In the genomic region with DNA sequence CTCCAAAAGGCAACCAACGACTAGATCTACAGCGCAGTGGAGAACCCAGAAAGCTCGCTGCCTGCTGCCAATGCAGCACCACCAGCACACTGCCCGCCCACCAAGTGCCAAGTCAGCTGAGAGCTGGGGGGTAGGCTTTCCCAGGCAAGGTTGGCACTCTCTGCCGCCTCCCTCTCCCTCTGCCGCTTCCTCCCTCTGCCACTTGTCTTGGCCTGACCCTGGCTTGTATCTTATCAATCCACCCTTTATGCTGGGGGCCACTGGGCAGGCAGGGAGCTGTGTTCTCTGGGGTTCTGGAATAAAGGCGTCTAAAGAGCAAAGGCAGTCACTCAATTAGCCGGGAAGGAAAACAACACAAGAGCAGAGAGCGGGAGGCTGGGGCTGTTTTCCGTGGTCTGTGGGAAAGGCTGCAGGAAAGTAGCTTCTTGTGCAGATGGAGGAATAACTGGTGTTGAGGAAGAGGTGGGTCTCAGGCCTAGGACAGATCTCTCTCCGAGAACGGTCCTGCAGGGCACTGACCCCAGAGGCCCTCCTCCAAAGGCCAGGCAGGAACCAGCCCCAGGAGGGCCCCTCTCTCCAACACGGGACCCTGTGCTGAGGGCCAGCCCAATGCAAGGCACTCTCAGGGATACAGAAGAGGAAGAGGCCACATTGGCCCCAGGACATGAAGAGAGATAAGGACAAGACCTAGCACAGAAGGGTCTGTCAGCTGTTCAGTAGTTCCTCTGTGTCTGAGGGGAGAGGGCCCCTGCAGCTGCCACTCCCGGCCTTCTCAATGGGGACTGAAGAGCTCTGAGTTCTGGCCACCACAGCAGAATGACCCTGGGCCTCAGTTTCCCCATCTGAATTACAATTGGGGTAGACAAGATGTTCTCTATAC, we compare ENCODE assay signal across 18 cellular contexts. TPM values are rescaled to one million over a fixed set of nuclear protein-coding genes. Genes with fewer than 3 reads are reported as not detected.
DNase-seq lines count a peak whose midpoint lies in the region; ATAC-seq and TF ChIP-seq lines count a peak whose summit lies in the region.
"Had no signal": no experiment of that assay in that cellular context is flagged by ENCODE, and none has a peak within 500 bp of the region (broad histone marks: within the 10 kb centered on the region; RNA-seq: fewer than 3 reads in every experiment).

No MANE protein-coding gene starts in this region.

- intact Hi-C loops in head of caudate nucleus (cut with DNase I): no loop called here

- H3K27ac Mint-ChIP-seq in activated CD8-positive, alpha-beta memory T cell treated with anti-CD3 and anti-CD28 coated beads, Interleukin-2, amount 10 ng/mL, durations not matched to agents 7 days and 5 days: no peak overlapping the region
- H3K27ac Mint-ChIP-seq: activated naive CD8-positive, alpha-beta T cell treated with anti-CD3 and anti-CD28 coated beads, Interleukin-2, amount 50 U/mL, for 24 hours; dendritic cell treated with granulocyte-macrophage colony-stimulating factor and Interleukin-4, amounts not matched to agents 40 ng/mL and 50 ng/mL, for 4 days; GM23338 had no signal

- no peak for ATAC-seq in activated CD8-positive, alpha-beta memory T cell treated with anti-CD3 and anti-CD28 coated beads, Interleukin-2, amount 10 ng/mL, durations not matched to agents 7 days and 5 days
- no peak for ATAC-seq in upper lobe of left lung (ENCODE audit: low FRiP score in 2 of 2)
- ATAC-seq: A549; activated naive CD8-positive, alpha-beta T cell treated with anti-CD3 and anti-CD28 coated beads, Interleukin-2, amount 50 U/mL, for 24 hours; GM23338; right lobe of liver had no signal

- no peaks in the 10 kb centered on the region for H3K36me3 ChIP-seq in upper lobe of left lung
- H3K36me3 ChIP-seq: right lobe of liver had no signal

- H3K4me1 ChIP-seq in upper lobe of left lung: no peaks in the 10 kb centered on the region
- H3K4me1 ChIP-seq: right lobe of liver had no signal

- no peak for TF ChIP-seq CTCF in upper lobe of left lung (IDR thresholded peaks at IDR 0.05)

- no peak overlapping the region for H3K4me3 ChIP-seq in upper lobe of left lung
- H3K4me3 ChIP-seq: A549, GM23338, right lobe of liver had no signal

- H3K4me3 Mint-ChIP-seq in activated CD8-positive, alpha-beta memory T cell treated with anti-CD3 and anti-CD28 coated beads, Interleukin-2, amount 10 ng/mL, durations not matched to agents 7 days and 5 days: no peak overlapping the region
- H3K4me3 Mint-ChIP-seq: activated naive CD8-positive, alpha-beta T cell treated with anti-CD3 and anti-CD28 coated beads, Interleukin-2, amount 50 U/mL, for 24 hours; dendritic cell treated with granulocyte-macrophage colony-stimulating factor and Interleukin-4, amounts not matched to agents 40 ng/mL and 50 ng/mL, for 4 days; GM23338 had no signal

- no peaks in the 10 kb centered on the region for H3K9me3 Mint-ChIP-seq in activated CD8-positive, alpha-beta memory T cell treated with anti-CD3 and anti-CD28 coated beads, Interleukin-2, amount 10 ng/mL, durations not matched to agents 7 days and 5 days (ENCODE audit: low read depth)
- H3K9me3 Mint-ChIP-seq: activated naive CD8-positive, alpha-beta T cell treated with anti-CD3 and anti-CD28 coated beads, Interleukin-2, amount 50 U/mL, for 24 hours; dendritic cell treated with granulocyte-macrophage colony-stimulating factor and Interleukin-4, amounts not matched to agents 40 ng/mL and 50 ng/mL, for 4 days; GM23338 had no signal

- H3K36me3 Mint-ChIP-seq in activated CD8-positive, alpha-beta memory T cell treated with anti-CD3 and anti-CD28 coated beads, Interleukin-2, amount 10 ng/mL, durations not matched to agents 7 days and 5 days: no peaks in the 10 kb centered on the region

- WGBS in upper lobe of left lung, 2 donors: 83% methylated on average over 10 to 14 of the region's 14 CpGs

- H3K27me3 ChIP-seq in upper lobe of left lung: no peaks in the 10 kb centered on the region
- H3K27me3 ChIP-seq: right lobe of liver had no signal

- TF ChIP-seq POLR2A in upper lobe of left lung (IDR thresholded peaks at IDR 0.05): no peak

- no peaks in the 10 kb centered on the region for H3K4me1 Mint-ChIP-seq in activated CD8-positive, alpha-beta memory T cell treated with anti-CD3 and anti-CD28 coated beads, Interleukin-2, amount 10 ng/mL, durations not matched to agents 7 days and 5 days
- H3K4me1 Mint-ChIP-seq: activated naive CD8-positive, alpha-beta T cell treated with anti-CD3 and anti-CD28 coated beads, Interleukin-2, amount 50 U/mL, for 24 hours had no signal

- DNase-seq in activated CD8-positive, alpha-beta memory T cell treated with anti-CD3 and anti-CD28 coated beads, Interleukin-2, amount 10 ng/mL, durations not matched to agents 7 days and 5 days: peak; percentile 26
- DNase-seq in activated CD8-positive, alpha-beta memory T cell treated with anti-CD3 and anti-CD28 coated beads, Interleukin-2, amount 50 U/mL, for 4 hours: no peak
- DNase-seq in head of caudate nucleus (peak; percentile 59 to 94 (median 85)), nucleus accumbens (lab: John Stamatoyannopoulos, UW) (peak in 47 of 56 donors; percentile 33 to 83 (median 66)), upper lobe of left lung (peak; percentile 10 to 44), HCEC 1CT (no peak), GM19240 (ENCODE audit: insufficient read length, low spot score) (no peak), DMS153 treated with DMSO at 0.1 percent for 48 hours (lab: John Stamatoyannopoulos, UW; ENCODE audit: unreplicated experiment) (no peak)
- DNase-seq: activated naive CD8-positive, alpha-beta T cell treated with anti-CD3 and anti-CD28 coated beads, Interleukin-2, amount 50 U/mL, for 24 hours; Kasumi-1; NCI-H1930; NCI-H748 treated with DMSO at 0.1 percent for 48 hours; right lobe of liver had no signal

- H3K9me3 ChIP-seq in upper lobe of left lung: no peaks in the 10 kb centered on the region
- H3K9me3 ChIP-seq: A549, right lobe of liver had no signal

- CTCF ChIA-PET in activated CD8-positive, alpha-beta memory T cell treated with anti-CD3 and anti-CD28 coated beads, Interleukin-2, amount 10 ng/mL, durations not matched to agents 7 days and 5 days (lab: Charles Lee): interaction anchor here (0.9 to 3.7 kb wide), 4 partner anchors 8 to 91 kb away, joined by 3 to 14 read pairs (median 8); no protein-coding TSS in a partner anchor

- H3K27ac ChIP-seq in upper lobe of left lung: no peak overlapping the region
- H3K27ac ChIP-seq: A549, HL-60, right lobe of liver had no signal

- peaks cover 7% of the 10 kb centered on the region for H3K27me3 Mint-ChIP-seq in activated CD8-positive, alpha-beta memory T cell treated with anti-CD3 and anti-CD28 coated beads, Interleukin-2, amount 10 ng/mL, durations not matched to agents 7 days and 5 days
- H3K27me3 Mint-ChIP-seq: activated naive CD8-positive, alpha-beta T cell treated with anti-CD3 and anti-CD28 coated beads, Interleukin-2, amount 50 U/mL, for 24 hours; dendritic cell treated with granulocyte-macrophage colony-stimulating factor and Interleukin-4, amounts not matched to agents 40 ng/mL and 50 ng/mL, for 4 days had no signal

- no peak for TF ChIP-seq EP300 in upper lobe of left lung (IDR thresholded peaks at IDR 0.05)

RNA-seq across cellular contexts. Expression of a gene that starts 30.8 kb away (rescaled TPM):
- total RNA-seq in activated CD8-positive, alpha-beta memory T cell treated with anti-CD3 and anti-CD28 coated beads, Interleukin-2, amount 10 ng/mL, durations not matched to agents 7 days and 5 days: under 1 TPM in 1 of 2 experiments, not detected in 1; 0.28 TPM
- total RNA-seq in upper lobe of left lung: 1 to 10 TPM in 4 of 6 donors, under 1 TPM in 1, not detected in 1; 0.22 to 7.3 (median 2.3) TPM
- total RNA-seq: right lobe of liver, subcutaneous adipose tissue had no signal

RNA-seq across cellular contexts. Expression of a gene that starts 54.4 kb away (rescaled TPM):
- total RNA-seq in activated CD8-positive, alpha-beta memory T cell treated with anti-CD3 and anti-CD28 coated beads, Interleukin-2, amount 10 ng/mL, durations not matched to agents 7 days and 5 days: 100 to 1,000 TPM in 1 of 2 experiments, 10 to 100 TPM in 1; 97.9 to 105 TPM
- total RNA-seq in upper lobe of left lung: 10 to 100 TPM; 17.5 to 80.1 (median 48.2) TPM

Comparison
In these comparisons a context has a peak if more than half of its experiments do, and no peak if none do; other contexts are left out.
1. DNase-seq: peak in activated CD8-positive, alpha-beta memory T cell treated with anti-CD3 and anti-CD28 coated beads, Interleukin-2, amount 10 ng/mL, durations not matched to agents 7 days and 5 days (single experiment), head of caudate nucleus (42 of 42), nucleus accumbens (47 of 56) and upper lobe of left lung (2 of 2); none in activated CD8-positive, alpha-beta memory T cell treated with anti-CD3 and anti-CD28 coated beads, Interleukin-2, amount 50 U/mL, for 4 hours (single experiment), HCEC 1CT (single experiment), GM19240 (single experiment) and DMS153 treated with DMSO at 0.1 percent for 48 hours (single experiment).